12 cellular contexts compared by ENCODE assay signal in the genomic region with DNA sequence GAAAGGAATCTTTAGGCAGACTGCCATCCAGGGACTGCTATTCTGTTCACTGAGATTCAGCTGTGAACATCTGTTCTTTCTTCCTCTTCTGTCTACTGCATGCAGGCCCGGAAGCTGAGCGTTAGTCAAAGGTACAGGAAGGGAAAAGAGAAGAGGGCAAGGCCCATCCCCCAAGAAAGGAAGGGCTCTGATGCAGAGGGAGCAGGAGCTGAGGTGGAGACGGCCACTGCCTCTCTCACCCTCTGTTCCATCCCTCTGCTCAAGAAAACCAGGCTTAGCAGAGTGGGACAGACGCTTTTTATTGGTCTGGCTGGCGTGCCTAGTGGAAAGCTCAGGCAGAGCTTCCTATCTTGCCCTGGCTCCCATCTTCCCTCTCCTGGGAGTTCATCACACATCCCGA. TPM values are rescaled to one million over a fixed set of nuclear protein-coding genes. Genes with fewer than 3 reads are reported as not detected.
A peak's percentile ranks its signal among the peaks of the same experiment; 100 is the strongest.
DNase-seq lines count a peak whose midpoint lies in the region; ATAC-seq, FAIRE-seq and TF ChIP-seq lines count a peak whose summit lies in the region.
"Had no signal": no experiment of that assay in that cellular context is flagged by ENCODE, and none has a peak within 500 bp of the region (broad histone marks: within the 10 kb centered on the region; RNA-seq: fewer than 3 reads in every experiment).

No MANE protein-coding gene starts in this region.

- H4K20me1 ChIP-seq in astrocyte (ENCODE audit: insufficient read depth, low read length), result peaks cover 21% of the 10 kb centered on the region

- DNase-seq in Caco-2, result no peak
- peak; percentile 69 to 82 for DNase-seq in Kasumi-1 (lab: John Stamatoyannopoulos, UW)
- DNase-seq in astrocyte (ENCODE audit: low read depth), result no peak
- DNase-seq in natural killer cell treated with Interleukin-12 subunit alpha and Interleukin-12 subunit beta and Interleukin-15 and Interleukin-18, amount 100 ng/mL, for 72 hours (ENCODE audit: low spot score), result no peak
- no peak for DNase-seq in NCI-H146 (lab: John Stamatoyannopoulos, UW)
- no peak for DNase-seq in COR-L47 (lab: John Stamatoyannopoulos, UW)
- DNase-seq in NCI-H2107 treated with DMSO at 0.1 percent for 48 hours (lab: John Stamatoyannopoulos, UW; ENCODE audit: unreplicated experiment), result no peak
- DNase-seq: DND-41; NCI-H2081 treated with DMSO at 0.1 percent for 48 hours; stimulated activated naive CD8-positive, alpha-beta T cell treated with anti-CD3 and anti-CD28 coated beads, Interleukin-15, Interleukin-2, amounts not matched to agents 100 U/mL and 50 U/mL, for 24 hours had no signal

- peak overlapping the region; percentile 70 for H3K9ac ChIP-seq in astrocyte (ENCODE audit: low read length)

- H3K4me3 Mint-ChIP-seq in Caco-2 (ENCODE audit: unreplicated experiment) (no peak overlapping the region), astrocyte (ENCODE audit: unreplicated experiment) (peak overlapping the region; percentile 30)
- no peak overlapping the region for H3K4me3 Mint-ChIP-seq in natural killer cell treated with Interleukin-12 subunit alpha and Interleukin-12 subunit beta and Interleukin-15 and Interleukin-18, amount 100 ng/mL, for 72 hours

- no peaks in the 10 kb centered on the region for H3K9me3 Mint-ChIP-seq in Caco-2 (ENCODE audit: unreplicated experiment)
- peaks cover 1% of the 10 kb centered on the region for H3K9me3 Mint-ChIP-seq in astrocyte (ENCODE audit: unreplicated experiment)
- no peaks in the 10 kb centered on the region for H3K9me3 Mint-ChIP-seq in natural killer cell treated with Interleukin-12 subunit alpha and Interleukin-12 subunit beta and Interleukin-15 and Interleukin-18, amount 100 ng/mL, for 72 hours

- CTCF ChIA-PET in Caco-2 (lab: Charles Lee), result interaction anchor here (0.6 to 3.9 kb wide), 8 partner anchors 9 to 126 kb away, joined by 3 to 105 read pairs (median 12); a partner anchor contains a TSS

- H3K27ac Mint-ChIP-seq in Caco-2 (ENCODE audit: unreplicated experiment) (no peak overlapping the region), astrocyte (ENCODE audit: unreplicated experiment) (peak overlapping the region; percentile 94)
- peak overlapping the region; percentile 54 to 76 for H3K27ac Mint-ChIP-seq in natural killer cell treated with Interleukin-12 subunit alpha and Interleukin-12 subunit beta and Interleukin-15 and Interleukin-18, amount 100 ng/mL, for 72 hours

- TSS peak; percentile 93 for BruUV-seq in Caco-2 (replicated peaks; lab: Mats Ljungman, UMichigan)

- H3K9me3 ChIP-seq in Caco-2 (no peaks in the 10 kb centered on the region), astrocyte (ENCODE audit: insufficient read depth, low read depth, low read length) (no peaks in the 10 kb centered on the region)

- no peak overlapping the region for H2AFZ ChIP-seq in astrocyte (ENCODE audit: low read depth, low read length)

- H3K36me3 ChIP-seq in Caco-2 (ENCODE audit: control insufficient read depth, insufficient read depth, low read length) (no peaks in the 10 kb centered on the region), astrocyte (ENCODE audit: insufficient read depth, low read length) (no peaks in the 10 kb centered on the region)

- H3K36me3 Mint-ChIP-seq in Caco-2 (ENCODE audit: insufficient read depth, unreplicated experiment) (peaks cover 53% of the 10 kb centered on the region), astrocyte (ENCODE audit: low read depth, unreplicated experiment) (peaks cover 11% of the 10 kb centered on the region)
- peaks cover 5% of the 10 kb centered on the region for H3K36me3 Mint-ChIP-seq in natural killer cell treated with Interleukin-12 subunit alpha and Interleukin-12 subunit beta and Interleukin-15 and Interleukin-18, amount 100 ng/mL, for 72 hours

- H3K27me3 Mint-ChIP-seq in Caco-2 (ENCODE audit: insufficient read depth, unreplicated experiment) (no peaks in the 10 kb centered on the region), astrocyte (ENCODE audit: low read depth, unreplicated experiment) (no peaks in the 10 kb centered on the region)
- H3K27me3 Mint-ChIP-seq in natural killer cell treated with Interleukin-12 subunit alpha and Interleukin-12 subunit beta and Interleukin-15 and Interleukin-18, amount 100 ng/mL, for 72 hours, result no peaks in the 10 kb centered on the region

- peak overlapping the region; percentile 82 for H3K27ac ChIP-seq in astrocyte (ENCODE audit: low read depth, low read length)
- H3K27ac ChIP-seq: cardiac muscle cell had no signal

- intact Hi-C loops in Caco-2 (cut with micrococcal nuclease; ENCODE audit: unreplicated experiment), result no loop called here

- no peak overlapping the region for H3K4me3 ChIP-seq in Caco-2 (ENCODE audit: low read depth, low read length)
- no peak overlapping the region for H3K4me3 ChIP-seq in astrocyte (ENCODE audit: insufficient read depth, low read depth, low read length)
- H3K4me3 ChIP-seq: cardiac muscle cell had no signal

- TF ChIP-seq CTCF in Caco-2 (IDR thresholded peaks at IDR 0.05; ENCODE audit: insufficient read depth in 1 of 2, low read depth in 1 of 2, low read length in 1 of 2, severe bottlenecking in 1 of 2, unreplicated experiment in 1 of 2), result no peak
- no peak for TF ChIP-seq CTCF in astrocyte (IDR thresholded peaks at IDR 0.05; ENCODE audit: insufficient read depth, low read depth, low read length)

- POLR2A ChIA-PET in Caco-2 (lab: Charles Lee), result interaction anchor here (0.7 to 2.0 kb wide), 2 partner anchors 101 kb away, joined by 4 to 25 read pairs; a partner anchor contains a TSS

- peaks cover 6% of the 10 kb centered on the region for H3K4me1 Mint-ChIP-seq in Caco-2 (ENCODE audit: low read depth, unreplicated experiment)
- peaks cover 54% of the 10 kb centered on the region for H3K4me1 Mint-ChIP-seq in astrocyte (ENCODE audit: low read depth, unreplicated experiment)
- H3K4me1 Mint-ChIP-seq in natural killer cell treated with Interleukin-12 subunit alpha and Interleukin-12 subunit beta and Interleukin-15 and Interleukin-18, amount 100 ng/mL, for 72 hours (ENCODE audit: low read depth in 2 of 2), result peaks cover 17 to 24% of the 10 kb centered on the region in 2 donors

- H3K27me3 ChIP-seq in Caco-2 (replicated peaks; ENCODE audit: control insufficient read depth, insufficient read depth, low read length) (no peaks in the 10 kb centered on the region), astrocyte (ENCODE audit: insufficient read depth, low read length) (no peaks in the 10 kb centered on the region)
- H3K27me3 ChIP-seq: cardiac muscle cell had no signal

- no peak for FAIRE-seq in astrocyte (lab: Jason Lieb, UNC)

- peaks cover 35% of the 10 kb centered on the region for H3K79me2 ChIP-seq in astrocyte (ENCODE audit: insufficient read depth, low read length)

- H3K4me1 ChIP-seq in Caco-2 (peaks cover 16% of the 10 kb centered on the region), astrocyte (ENCODE audit: insufficient read depth, low read length) (peaks cover 50% of the 10 kb centered on the region)

- H3K4me2 ChIP-seq in astrocyte (ENCODE audit: low read length), result peak overlapping the region; percentile 45

- no peak for ATAC-seq in natural killer cell treated with Interleukin-12 subunit alpha and Interleukin-12 subunit beta and Interleukin-15 and Interleukin-18, amount 100 ng/mL, for 72 hours
- no peak for ATAC-seq in GM21447 (IDR thresholded peaks at IDR 0.05; ENCODE audit: unreplicated experiment)
- ATAC-seq: stimulated activated naive CD8-positive, alpha-beta T cell treated with anti-CD3 and anti-CD28 coated beads, Interleukin-15, Interleukin-2, amounts not matched to agents 100 U/mL and 50 U/mL, for 24 hours had no signal

RNA-seq across cellular contexts. Expression of a gene that starts 57.5 kb away (rescaled TPM):
- total RNA-seq in Caco-2 (2022), result 81.1 and 82.3 TPM in 2 replicates
- 199 and 202 TPM in 2 replicates for total RNA-seq in astrocyte
- 10 to 100 TPM; 49.8 to 62.2 TPM for total RNA-seq in natural killer cell treated with Interleukin-12 subunit alpha and Interleukin-12 subunit beta and Interleukin-15 and Interleukin-18, amount 100 ng/mL, for 72 hours

Comparison
In these comparisons a context has a peak if more than half of its experiments do, and no peak if none do; other contexts are left out.
1. DNase-seq: peak in Kasumi-1 (2 of 2); none in Caco-2 (0 of 2), astrocyte (single experiment), natural killer cell treated with Interleukin-12 subunit alpha and Interleukin-12 subunit beta and Interleukin-15 and Interleukin-18, amount 100 ng/mL, for 72 hours (single experiment), NCI-H146 (single experiment), COR-L47 (single experiment) and NCI-H2107 treated with DMSO at 0.1 percent for 48 hours (single experiment).